In the genomic region with DNA sequence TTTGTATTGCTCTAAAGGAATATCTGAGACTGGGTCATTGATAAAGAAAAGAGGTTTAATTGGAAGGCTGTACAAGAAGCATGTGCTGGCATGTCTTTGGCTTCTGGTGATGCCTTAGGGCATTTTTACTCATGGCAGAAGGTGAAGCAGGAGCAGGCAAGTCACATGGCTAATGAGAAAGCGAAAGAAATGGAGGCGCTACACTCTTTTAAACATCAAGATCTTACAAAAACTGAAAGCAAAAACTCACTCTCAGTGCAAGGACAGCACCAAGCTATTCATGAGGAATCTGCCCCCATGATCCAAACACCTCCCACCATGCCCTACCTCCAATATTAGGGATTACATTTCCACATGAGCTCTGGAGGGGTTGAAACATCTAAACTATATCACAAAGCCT, we compare ENCODE assay signal across 14 cellular contexts.
DNase-seq lines count a peak whose midpoint lies in the region; ATAC-seq, FAIRE-seq and TF ChIP-seq lines count a peak whose summit lies in the region.
"Had no signal": no experiment of that assay in that cellular context is flagged by ENCODE, and none has a peak within 500 bp of the region (broad histone marks: within the 10 kb centered on the region; RNA-seq: fewer than 3 reads in every experiment).

No MANE protein-coding gene starts in this region.

- no peak for TF ChIP-seq CTCF in bronchial epithelial cell (IDR thresholded peaks at IDR 0.05; ENCODE audit: insufficient read depth, low read length, severe bottlenecking)

- H3K4me3 ChIP-seq in bronchial epithelial cell (ENCODE audit: low read depth, low read length): no peak overlapping the region
- H3K4me3 ChIP-seq: GM23248, HAP-1 had no signal

- no peaks in the 10 kb centered on the region for H3K27me3 ChIP-seq in bronchial epithelial cell (ENCODE audit: control insufficient read depth, insufficient read depth, low read length)

- ATAC-seq in HG03025 (IDR thresholded peaks at IDR 0.05; ENCODE audit: low FRiP score, unreplicated experiment): no peak

- DNase-seq in H4 (ENCODE audit: low spot score) (peak; percentile 20), NCI-H460 (ENCODE audit: extremely low read depth, low read depth) (peak; percentile 31), bronchial epithelial cell (ENCODE audit: low read depth) (peak; percentile 20), HuH-7.5 (ENCODE audit: low spot score) (no peak)
- no peak for DNase-seq in activated naive CD4-positive, alpha-beta T cell treated with anti-CD3 and anti-CD28 coated beads, Interleukin-2, amount 50 U/mL, for 16 hours
- no peak for DNase-seq in stimulated activated CD4-positive, alpha-beta T cell treated with anti-CD3 and anti-CD28 coated beads, Interleukin-4, amount 100 ng/mL, for 4 hours
- DNase-seq: C1 segment of cervical spinal cord; Calu3; CD4-positive, alpha-beta T cell; DMS 273 treated with DMSO at 0.1 percent for 48 hours; GM23248 had no signal

- H3K36me3 ChIP-seq in bronchial epithelial cell (ENCODE audit: control insufficient read depth, insufficient read depth, low read length): no peaks in the 10 kb centered on the region
- H3K36me3 ChIP-seq: HAP-1 had no signal

- FAIRE-seq in bronchial epithelial cell (lab: Jason Lieb, UNC): no peak
- FAIRE-seq: GM18507 had no signal

Comparison
In these comparisons a context has a peak if more than half of its experiments do, and no peak if none do; other contexts are left out.
1. DNase-seq: peak in H4 (single experiment), NCI-H460 (single experiment) and bronchial epithelial cell (single experiment); none in HuH-7.5 (single experiment), activated naive CD4-positive, alpha-beta T cell treated with anti-CD3 and anti-CD28 coated beads, Interleukin-2, amount 50 U/mL, for 16 hours (single experiment) and stimulated activated CD4-positive, alpha-beta T cell treated with anti-CD3 and anti-CD28 coated beads, Interleukin-4, amount 100 ng/mL, for 4 hours (0 of 2).